ENCODE assay signal across 8 cellular contexts in genomic region chr18:26547302-26548143, GRCh38.
DNase-seq lines count a peak whose midpoint lies in the region; ATAC-seq and TF ChIP-seq lines count a peak whose summit lies in the region.

No MANE protein-coding gene starts in this region.

- H3K4me2 ChIP-seq in SU-DHL-6 (ENCODE audit: low read depth, low read length, poor library complexity, severe bottlenecking): peak overlapping the region; percentile 92

- H3K27ac ChIP-seq in SU-DHL-6 (ENCODE audit: low read depth, low read length) (no peak overlapping the region), brain microvascular endothelial cell (peak overlapping the region; percentile 37)

- H3K36me3 ChIP-seq in SU-DHL-6 (ENCODE audit: low read length): no peaks in the 10 kb centered on the region
- no peaks in the 10 kb centered on the region for H3K36me3 ChIP-seq in brain microvascular endothelial cell (replicated peaks)

- no peaks in the 10 kb centered on the region for H3K9me3 ChIP-seq in SU-DHL-6 (ENCODE audit: insufficient read depth, low read length)
- no peaks in the 10 kb centered on the region for H3K9me3 ChIP-seq in iPS-18c (ENCODE audit: control insufficient read depth, insufficient read depth, low read length)

- DNase-seq in brain microvascular endothelial cell (peak; percentile 65), skeletal muscle cell (ENCODE audit: low read depth) (peak; percentile 58), KBM-7 (no peak)

- H3K79me2 ChIP-seq in SU-DHL-6 (ENCODE audit: insufficient read depth, low read length): no peaks in the 10 kb centered on the region

- TF ChIP-seq CTCF in SU-DHL-6 (IDR thresholded peaks at IDR 0.05; ENCODE audit: insufficient read depth, low read length, poor library complexity, severe bottlenecking): peak; percentile 10
- TF ChIP-seq CTCF in brain microvascular endothelial cell (IDR thresholded peaks at IDR 0.05; ENCODE audit: low read depth, low read length, missing control alignments): peak; percentile 74

- H3K9ac ChIP-seq in SU-DHL-6 (ENCODE audit: low read length): peak overlapping the region; percentile 65

- peak; percentile 67 for ATAC-seq in GM18511 (IDR thresholded peaks at IDR 0.05; ENCODE audit: unreplicated experiment)
- peak; percentile 53 for ATAC-seq in HG02973 (IDR thresholded peaks at IDR 0.05; ENCODE audit: unreplicated experiment)
- no peak for ATAC-seq in GM18520 (IDR thresholded peaks at IDR 0.05; ENCODE audit: unreplicated experiment)

- peak overlapping the region; percentile 99 for H2AFZ ChIP-seq in SU-DHL-6 (ENCODE audit: low read depth, low read length, severe bottlenecking)

- no peaks in the 10 kb centered on the region; the same call in none of the 2 replicates for H3F3A ChIP-seq in SU-DHL-6 (ENCODE audit: insufficient read depth)

- in situ Hi-C loops in brain microvascular endothelial cell (cut with HindIII; ENCODE audit: low pct_ligation_motif_present, low sequenced_read_pairs): no loop called here
- in situ Hi-C loops in KBM-7 (cut with MboI; ENCODE audit: low pct_unique_long_range_greater_than_20kb, low sequenced_read_pairs): no loop called here

- no peaks in the 10 kb centered on the region for H4K20me1 ChIP-seq in SU-DHL-6 (ENCODE audit: low read depth, low read length)

- peak overlapping the region; percentile 72 for H3K4me3 ChIP-seq in SU-DHL-6 (ENCODE audit: insufficient read depth, low read length, poor library complexity, severe bottlenecking)
- peak overlapping the region; percentile 71 for H3K4me3 ChIP-seq in brain microvascular endothelial cell (ENCODE audit: low read depth, low read length)
- peak overlapping the region; percentile 58 for H3K4me3 ChIP-seq in iPS-18c (ENCODE audit: insufficient read depth, low read depth, low read length)
- H3K4me3 ChIP-seq in skeletal muscle cell (ENCODE audit: low read depth, low read length): peak overlapping the region; percentile 68

- H3K9me2 ChIP-seq in SU-DHL-6 (replicated peaks; ENCODE audit: insufficient read depth, low read length): no peaks in the 10 kb centered on the region

- no peaks in the 10 kb centered on the region for H3K27me3 ChIP-seq in SU-DHL-6 (ENCODE audit: low read length)
- peaks cover 19% of the 10 kb centered on the region for H3K27me3 ChIP-seq in brain microvascular endothelial cell (replicated peaks)
